8 cellular contexts compared by ENCODE assay signal in genomic region chr10:110918269-110918632, GRCh38. TPM values are rescaled to one million over a fixed set of nuclear protein-coding genes. Genes with fewer than 3 reads are reported as not detected.
A peak's percentile ranks its signal among the peaks of the same experiment; 100 is the strongest.
DNase-seq lines count a peak whose midpoint lies in the region; ATAC-seq, FAIRE-seq and TF ChIP-seq lines count a peak whose summit lies in the region.

No MANE protein-coding gene starts in this region.

- no peaks in the 10 kb centered on the region for H3K27me3 Mint-ChIP-seq in central memory CD8-positive, alpha-beta T cell

- no peaks in the 10 kb centered on the region for H3K36me3 ChIP-seq in kidney (ENCODE audit: control insufficient read depth in 1 of 2, insufficient read depth in 2 of 2, low read length in 2 of 2)

- H3K4me3 ChIP-seq in AG10803 (ENCODE audit: low read length) (peak overlapping the region; percentile 83), HL-60 (replicated peaks; ENCODE audit: insufficient read depth, low read length) (peak overlapping the region; percentile 79), kidney (ENCODE audit: low read length in 2 of 2) (peak overlapping the region; percentile 99 to 100)

- H3K4me3 Mint-ChIP-seq in central memory CD8-positive, alpha-beta T cell: peak overlapping the region; percentile 95

- TF ChIP-seq CTCF in AG10803 (conservative IDR thresholded peaks at IDR 0.05; ENCODE audit: low read length) (peak; percentile 0; the same call in 1 of the 2 replicates), HL-60 (IDR thresholded peaks at IDR 0.05; ENCODE audit: insufficient read depth, low read length) (no peak), kidney (IDR thresholded peaks at IDR 0.05; ENCODE audit: borderline replicate concordance, extremely low read depth, insufficient read depth) (no peak)

- peaks cover 34% of the 10 kb centered on the region for H3K4me1 Mint-ChIP-seq in central memory CD8-positive, alpha-beta T cell

- H3K27ac ChIP-seq in HL-60 (replicated peaks) (peak overlapping the region; percentile 99), kidney (ENCODE audit: low read depth in 2 of 2, low read length in 2 of 2) (peak overlapping the region; percentile 100)

- H3K9me3 ChIP-seq in kidney (ENCODE audit: control insufficient read depth in 1 of 2, low read length in 2 of 2): no peaks in the 10 kb centered on the region

- peak overlapping the region; percentile 95 to 96 for H3K9ac ChIP-seq in kidney (ENCODE audit: low read length in 2 of 2)

- DNase-seq in AG10803 (ENCODE audit: low read depth) (peak; percentile 97), HL-60 (ENCODE audit: low read depth in 1 of 2, low spot score in 1 of 2) (peak; percentile 83 to 96), SKM-1 treated with dmso at 0.1 percent for 144 hours (lab: John Stamatoyannopoulos, UW; ENCODE audit: unreplicated experiment) (peak; percentile 92), kidney (no peak)
- DNase-seq in central memory CD8-positive, alpha-beta T cell (ENCODE audit: low spot score in 2 of 2): peak in 1 of 2 donors; percentile 70
- DNase-seq in stimulated activated CD4-positive, alpha-beta T cell treated with anti-CD3 and anti-CD28 coated beads, Interleukin-4, amount 100 ng/mL, for 1 hour: peak; percentile 82

- peaks cover 29% of the 10 kb centered on the region for H3K36me3 Mint-ChIP-seq in central memory CD8-positive, alpha-beta T cell (ENCODE audit: insufficient read depth)

- peaks cover 3 to 6% of the 10 kb centered on the region in 2 donors for H3K4me1 ChIP-seq in kidney (ENCODE audit: control insufficient read depth in 1 of 2, insufficient read depth in 1 of 2, low read depth in 1 of 2, low read length in 2 of 2)

- no peaks in the 10 kb centered on the region for H3K9me3 Mint-ChIP-seq in central memory CD8-positive, alpha-beta T cell

- intact Hi-C loops in kidney (cut with DNase I): no loop called here

- H3K27ac Mint-ChIP-seq in central memory CD8-positive, alpha-beta T cell (ENCODE audit: low read depth): peak overlapping the region; percentile 95

- no peaks in the 10 kb centered on the region for H3K27me3 ChIP-seq in HL-60 (ENCODE audit: insufficient read depth, poor library complexity, severe bottlenecking)

- FAIRE-seq in kidney (lab: Jason Lieb, UNC): peak; percentile 11

- ATAC-seq in central memory CD8-positive, alpha-beta T cell (replicated peaks; ENCODE audit: extremely low read depth, poor library complexity, severe bottlenecking): no peak
- ATAC-seq in HG02571 (IDR thresholded peaks at IDR 0.05; ENCODE audit: unreplicated experiment): no peak
- ATAC-seq in GM18861 (IDR thresholded peaks at IDR 0.05; ENCODE audit: unreplicated experiment): no peak

RNA-seq across cellular contexts. Expression of gene BBIP1, which starts 0.7 kb away (rescaled TPM):
- total RNA-seq in kidney: 34.8 TPM
- 36.1 TPM for polyA plus RNA-seq in kidney (ENCODE audit: insufficient read depth, low read depth, low replicate concordance)

RNA-seq across cellular contexts. Expression of gene SHOC2, which starts 1.2 kb away (rescaled TPM):
- total RNA-seq in kidney: 66.8 TPM
- 18.0 TPM for polyA plus RNA-seq in kidney (ENCODE audit: insufficient read depth, low read depth, low replicate concordance)

RNA-seq across cellular contexts. Expression of gene PDCD4, which starts 46.5 kb away (rescaled TPM):
- 75.9 TPM for total RNA-seq in kidney
- 57.7 TPM for polyA plus RNA-seq in kidney (ENCODE audit: insufficient read depth, low read depth, low replicate concordance)
